16 cellular contexts compared by ENCODE assay signal in the genomic region with DNA sequence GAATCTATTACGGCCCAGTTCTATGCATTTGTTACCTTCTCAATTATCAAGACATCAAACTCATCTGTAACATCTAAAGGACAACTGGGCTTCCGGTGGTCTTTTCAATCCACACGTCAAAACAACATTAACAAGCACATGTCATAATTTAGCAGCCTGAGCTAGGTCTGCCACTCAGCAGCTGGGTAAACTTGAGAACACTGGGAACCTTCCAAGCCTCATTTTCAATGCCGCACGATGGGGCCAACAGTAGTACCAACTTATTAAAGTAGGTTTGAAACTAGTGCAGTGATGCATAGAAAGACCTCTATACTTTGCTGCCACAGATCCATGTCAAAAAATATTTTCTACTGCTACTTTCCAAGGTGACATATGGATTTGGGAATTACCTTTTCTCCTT.
DNase-seq lines count a peak whose midpoint lies in the region; ATAC-seq and TF ChIP-seq lines count a peak whose summit lies in the region.
"Had no signal": no experiment of that assay in that cellular context is flagged by ENCODE, and none has a peak within 500 bp of the region (broad histone marks: within the 10 kb centered on the region; RNA-seq: fewer than 3 reads in every experiment).

No MANE protein-coding gene starts in this region.

- no peak overlapping the region for H3K4me3 ChIP-seq in coronary artery
- H3K4me3 ChIP-seq: BLaER1 treated with 17β-estradiol and CSF1 and Interleukin-3, amounts not matched to agents 10 nM and 100 nM; HAP-1 had no signal

- no peak for TF ChIP-seq CTCF in coronary artery (IDR thresholded peaks at IDR 0.05)

- DNase-seq in COLO668 (lab: John Stamatoyannopoulos, UW; ENCODE audit: unreplicated experiment), result peak; percentile 6
- peak; percentile 40 for DNase-seq in NCI-H1092 treated with DMSO at 0.1 percent for 48 hours (lab: John Stamatoyannopoulos, UW)
- peak; percentile 73 for DNase-seq in NCI-H748 (lab: John Stamatoyannopoulos, UW; ENCODE audit: unreplicated experiment)
- DNase-seq in SHP77 (lab: John Stamatoyannopoulos, UW), result peak; percentile 56 to 58
- DNase-seq in coronary artery (ENCODE audit: low spot score), result no peak
- no peak for DNase-seq in OCI-M2 (lab: John Stamatoyannopoulos, UW; ENCODE audit: unreplicated experiment)
- DNase-seq: ACHN; CD4-positive, CD25-positive, alpha-beta regulatory T cell; DMS153; DMS79 treated with DMSO at 0.1 percent for 48 hours; EL had no signal

- ATAC-seq in HG02588 (IDR thresholded peaks at IDR 0.05; ENCODE audit: unreplicated experiment), result no peak
- ATAC-seq in HG02610 (IDR thresholded peaks at IDR 0.05; ENCODE audit: unreplicated experiment), result no peak

- no peak overlapping the region for H3K27ac ChIP-seq in coronary artery
- H3K27ac ChIP-seq: BLaER1 treated with 17β-estradiol and CSF1 and Interleukin-3, amounts not matched to agents 10 nM and 100 nM; HL-60 had no signal

Comparison
In these comparisons a context has a peak if more than half of its experiments do, and no peak if none do; other contexts are left out.
1. DNase-seq: peak in COLO668 (single experiment), NCI-H1092 treated with DMSO at 0.1 percent for 48 hours (single experiment), NCI-H748 (single experiment) and SHP77 (2 of 2); none in coronary artery (single experiment) and OCI-M2 (single experiment).